In the genomic region with DNA sequence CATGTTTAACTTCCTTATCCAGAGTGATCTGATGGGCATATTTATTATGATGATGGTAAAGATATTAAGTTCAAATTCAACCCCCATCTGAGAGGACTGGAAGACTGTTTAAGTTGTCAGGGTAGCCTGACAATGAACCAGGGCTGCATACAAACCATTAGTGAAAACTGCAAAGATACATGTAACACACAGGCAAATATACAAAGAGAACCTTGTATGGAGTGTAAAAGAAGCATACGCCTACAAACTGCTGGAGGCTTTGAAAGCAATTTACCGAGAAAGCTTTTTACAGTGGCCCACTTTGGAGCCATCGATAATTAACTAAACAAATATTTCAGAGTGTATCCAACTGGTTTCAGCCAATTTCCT, we compare ENCODE assay signal across 20 cellular contexts.
DNase-seq lines count a peak whose midpoint lies in the region; ATAC-seq, FAIRE-seq and TF ChIP-seq lines count a peak whose summit lies in the region.
"Had no signal": no experiment of that assay in that cellular context is flagged by ENCODE, and none has a peak within 500 bp of the region (broad histone marks: within the 10 kb centered on the region; RNA-seq: fewer than 3 reads in every experiment).

No MANE protein-coding gene starts in this region.

- no peak for TF ChIP-seq POLR2A in GM12891 (IDR thresholded peaks at IDR 0.05; ENCODE audit: low read depth, low read length)

- DNase-seq in COR-L47 (lab: John Stamatoyannopoulos, UW) (peak; percentile 30), NCI-H1048 (lab: John Stamatoyannopoulos, UW) (peak; percentile 67), NCI-H1930 (lab: John Stamatoyannopoulos, UW) (peak; percentile 29 to 59), left cardiac atrium (no peak), GM12891 (ENCODE audit: insufficient read length, low spot score) (no peak), GM10266 (ENCODE audit: extremely low spot score) (no peak)
- DNase-seq: DND-41, GOT3, HCEC 1CT, NCI-H146, NCI-H2029 treated with DMSO at 0.1 percent for 48 hours, T1000 had no signal

- ATAC-seq in left cardiac atrium: no peak
- ATAC-seq: HepG2, Right ventricle myocardium inferior had no signal

- no peak for TF ChIP-seq CTCF in GM10266 (IDR thresholded peaks at IDR 0.05; ENCODE audit: control insufficient read depth, insufficient read depth, low read depth, missing control alignments)

- no peak for FAIRE-seq in GM12891 (lab: Jason Lieb, UNC)
- FAIRE-seq: GM12892, GM18507, HepG2, K562 had no signal

- intact Hi-C loops in left cardiac atrium (cut with DNase I): no loop called here

- peak overlapping the region; percentile 4 for H3K27ac ChIP-seq in angular gyrus (ENCODE audit: low read depth, low read length)
- H3K27ac ChIP-seq: HL-60, SJSA1 had no signal

TF ChIP-seq in GM12891, 5 proteins besides CTCF, POLR2A, EP300 and RAD21:
- no peak for TF ChIP-seq POU2F2 (IDR thresholded peaks at IDR 0.05; ENCODE audit: low read depth, low read length)
- TF ChIP-seq POLR2AphosphoS5 (IDR thresholded peaks at IDR 0.05; ENCODE audit: low read depth, low read length): no peak
- TF ChIP-seq PAX5 (IDR thresholded peaks at IDR 0.05; ENCODE audit: insufficient read depth, low read length, severe bottlenecking): no peak
- TF ChIP-seq TAF1 (IDR thresholded peaks at IDR 0.05; ENCODE audit: low read depth, low read length): no peak
- no peak for TF ChIP-seq SPI1 (IDR thresholded peaks at IDR 0.05; ENCODE audit: low read depth, low read length)

Comparison
In these comparisons a context has a peak if more than half of its experiments do, and no peak if none do; other contexts are left out.
1. DNase-seq: peak in COR-L47 (single experiment), NCI-H1048 (single experiment) and NCI-H1930 (2 of 2); none in left cardiac atrium (single experiment), GM12891 (single experiment) and GM10266 (single experiment).